ENCODE assay signal across 35 cellular contexts in the genomic region with DNA sequence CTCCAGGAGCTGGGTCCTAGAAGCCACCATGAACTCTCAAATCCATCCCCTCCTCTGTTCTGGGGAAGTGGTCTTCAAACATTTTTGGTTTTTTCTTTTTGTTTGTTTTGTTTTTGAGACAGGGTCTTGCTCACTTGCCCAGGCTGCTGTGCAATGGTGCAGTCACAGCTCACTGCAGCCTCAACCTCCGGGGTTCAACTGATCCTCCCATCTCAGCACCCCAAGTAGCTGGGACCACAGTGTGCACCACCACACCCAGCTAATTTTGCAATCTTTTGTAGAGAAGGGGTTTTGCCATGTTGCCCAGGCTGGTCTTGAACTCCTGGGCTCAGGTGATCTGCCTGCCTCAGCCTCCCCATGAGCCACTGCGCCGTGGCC.
"Had no signal": no experiment of that assay in that cellular context is flagged by ENCODE, and none has a peak within 500 bp of the region (broad histone marks: within the 10 kb centered on the region; RNA-seq: fewer than 3 reads in every experiment).

No MANE protein-coding gene starts in this region.

- DNase-seq: Karpas-422, Kasumi-1, MG63, MM.1S, MV-4-11, NCI-H1048, NCI-H1092, NCI-H1092 treated with DMSO at 0.1 percent for 48 hours, NCI-H1105, NCI-H1105 treated with DMSO at 0.1 percent for 48 hours, NCI-H1417, NCI-H1417 treated with DMSO at 0.1 percent for 48 hours, NCI-H1436, NCI-H1436 treated with DMSO at 0.1 percent for 48 hours, NCI-H146, NCI-H1694, NCI-H1694 treated with DMSO at 0.1 percent for 48 hours, NCI-H187, NCI-H187 treated with DMSO at 0.1 percent for 48 hours, NCI-H1930, NCI-H2029, NCI-H2029 treated with DMSO at 0.1 percent for 48 hours, NCI-H2081, NCI-H2081 treated with DMSO at 0.1 percent for 48 hours, NCI-H2107, NCI-H2171, NCI-H2171 treated with DMSO at 0.1 percent for 48 hours, NCI-H2227 treated with DMSO at 0.1 percent for 48 hours, NCI-H226, NCI-H345, NCI-H446, NCI-H446 treated with DMSO at 0.1 percent for 48 hours, NCI-H510A, NCI-H510A treated with DMSO at 0.1 percent for 48 hours, NCI-H524 had no signal

- H3K27me3 ChIP-seq: MG63 had no signal

- H3K9me3 ChIP-seq: MG63 had no signal

- H3K4me3 ChIP-seq: MG63 had no signal
